Comparison of ENCODE assay signal across 19 cellular contexts in genomic region chr1:202201266-202201665, GRCh38. TPM values are rescaled to one million over a fixed set of nuclear protein-coding genes. Genes with fewer than 3 reads are reported as not detected.
DNase-seq lines count a peak whose midpoint lies in the region; ATAC-seq and TF ChIP-seq lines count a peak whose summit lies in the region.
"Had no signal": no experiment of that assay in that cellular context is flagged by ENCODE, and none has a peak within 500 bp of the region (broad histone marks: within the 10 kb centered on the region; RNA-seq: fewer than 3 reads in every experiment).

No MANE protein-coding gene starts in this region.

- WGBS in testis, 2 donors: 74 to 96% methylated on average over 3 of the region's 3 CpGs

- CTCF ChIA-PET in T-cell (lab: Charles Lee): interaction anchor here (0.5 to 0.8 kb wide), 3 partner anchors 9 to 46 kb away, joined by 3 to 5 read pairs (median 3); no protein-coding TSS in a partner anchor
- CTCF ChIA-PET in naive thymus-derived CD4-positive, alpha-beta T cell (lab: Charles Lee): interaction anchor here (2.0 kb wide), 1 partner anchor 17 kb away, joined by 5 read pairs; no protein-coding TSS in a partner anchor

- no peaks in the 10 kb centered on the region for H3K9me3 ChIP-seq in right atrium auricular region
- H3K9me3 ChIP-seq in naive thymus-derived CD4-positive, alpha-beta T cell (ENCODE audit: control insufficient read depth in 2 of 3, low read length in 3 of 3): no peaks in the 10 kb centered on the region
- no peaks in the 10 kb centered on the region for H3K9me3 ChIP-seq in testis
- H3K9me3 ChIP-seq: Peyer's patch had no signal

- no peak overlapping the region for H3K4me3 ChIP-seq in right atrium auricular region
- H3K4me3 ChIP-seq in naive thymus-derived CD4-positive, alpha-beta T cell (ENCODE audit: low read length): no peak overlapping the region
- H3K4me3 ChIP-seq in testis: no peak overlapping the region
- H3K4me3 ChIP-seq in H7 (ENCODE audit: insufficient read depth, low read depth, low read length): no peak overlapping the region
- H3K4me3 ChIP-seq: Peyer's patch had no signal

- H3K27me3 Mint-ChIP-seq in T-cell: peaks cover 0 to 5% of the 10 kb centered on the region in 2 donors
- H3K27me3 Mint-ChIP-seq in naive thymus-derived CD4-positive, alpha-beta T cell: peaks cover 0 to 27% (median 0%) of the 10 kb centered on the region in 5 donors

- no peaks in the 10 kb centered on the region for H3K36me3 Mint-ChIP-seq in T-cell
- H3K36me3 Mint-ChIP-seq in naive thymus-derived CD4-positive, alpha-beta T cell: no peaks in the 10 kb centered on the region

- POLR2A ChIA-PET in T-cell (lab: Charles Lee): no interaction called here
- POLR2A ChIA-PET in naive thymus-derived CD4-positive, alpha-beta T cell (lab: Charles Lee): no interaction called here

- H3K4me3 Mint-ChIP-seq in T-cell: no peak overlapping the region
- peak overlapping the region in 1 of 10 donors; percentile 17 for H3K4me3 Mint-ChIP-seq in naive thymus-derived CD4-positive, alpha-beta T cell
- H3K4me3 Mint-ChIP-seq: B cell had no signal

- H3K4me1 Mint-ChIP-seq in T-cell: peaks cover 38 to 45% (median 40%) of the 10 kb centered on the region in 3 donors
- peaks cover 9 to 59% (median 31%) of the 10 kb centered on the region in 7 donors for H3K4me1 Mint-ChIP-seq in naive thymus-derived CD4-positive, alpha-beta T cell

- DNase-seq in right atrium auricular region (ENCODE audit: low spot score) (no peak), left cardiac atrium (no peak), T-cell (no peak), testis (no peak), H7 (no peak), activated T-cell treated with anti-CD3 and anti-CD28 coated beads for 4 hours (no peak)
- DNase-seq in naive thymus-derived CD4-positive, alpha-beta T cell: no peak
- DNase-seq: COR-L47, DMS153, IMR-90, NCI-H1417, NCI-H1930, NCI-H2171 treated with DMSO at 0.1 percent for 48 hours, NCI-H510A, NCI-H82, Peyer's patch, SHP77 treated with DMSO at 0.1 percent for 48 hours had no signal

- H3K27ac Mint-ChIP-seq in T-cell: peak overlapping the region in 1 of 2 donors; percentile 72
- peak overlapping the region in 4 of 9 donors; percentile 1 to 39 (median 26) for H3K27ac Mint-ChIP-seq in naive thymus-derived CD4-positive, alpha-beta T cell
- H3K27ac Mint-ChIP-seq: B cell had no signal

- H3K36me3 ChIP-seq in right atrium auricular region: no peaks in the 10 kb centered on the region
- no peaks in the 10 kb centered on the region for H3K36me3 ChIP-seq in naive thymus-derived CD4-positive, alpha-beta T cell (ENCODE audit: control insufficient read depth in 2 of 3, insufficient read depth in 3 of 3, low read length in 3 of 3)
- no peaks in the 10 kb centered on the region for H3K36me3 ChIP-seq in testis (ENCODE audit: low read depth, missing control alignments)
- H3K36me3 ChIP-seq in H7 (replicated peaks; ENCODE audit: control insufficient read depth, insufficient read depth, low read length): no peaks in the 10 kb centered on the region
- H3K36me3 ChIP-seq: Peyer's patch had no signal

- TF ChIP-seq CTCF in right atrium auricular region (IDR thresholded peaks at IDR 0.05) (no peak), testis (IDR thresholded peaks at IDR 0.05) (no peak)

- TF ChIP-seq POLR2A in testis (IDR thresholded peaks at IDR 0.05): no peak

- ATAC-seq in left cardiac atrium (no peak), T-cell (replicated peaks in 1 of 4) (peak; percentile 35 to 55 (median 40))
- ATAC-seq in naive thymus-derived CD4-positive, alpha-beta T cell: peak; percentile 38

- no peaks in the 10 kb centered on the region for H3K27me3 ChIP-seq in right atrium auricular region
- no peaks in the 10 kb centered on the region for H3K27me3 ChIP-seq in naive thymus-derived CD4-positive, alpha-beta T cell (ENCODE audit: control insufficient read depth in 2 of 2, insufficient read depth in 2 of 2, low read length in 2 of 2)
- H3K27me3 ChIP-seq in testis: no peaks in the 10 kb centered on the region
- peaks cover under 1% of the 10 kb centered on the region; the same call in 1 of the 2 replicates for H3K27me3 ChIP-seq in H7 (ENCODE audit: control insufficient read depth, insufficient read depth, low read length)
- H3K27me3 ChIP-seq: Peyer's patch had no signal

- peak overlapping the region; percentile 72 to 92 for H3K27ac ChIP-seq in right atrium auricular region
- no peak overlapping the region for H3K27ac ChIP-seq in naive thymus-derived CD4-positive, alpha-beta T cell (ENCODE audit: low read depth, low read length)
- no peak overlapping the region for H3K27ac ChIP-seq in testis
- H3K27ac ChIP-seq: Peyer's patch had no signal

- peaks cover 0 to 47% of the 10 kb centered on the region in 2 donors for H3K4me1 ChIP-seq in right atrium auricular region
- H3K4me1 ChIP-seq in naive thymus-derived CD4-positive, alpha-beta T cell (ENCODE audit: control insufficient read depth in 2 of 2, insufficient read depth in 2 of 2, low read length in 2 of 2): peaks cover 6 to 59% of the 10 kb centered on the region in 2 donors
- H3K4me1 ChIP-seq in testis: no peaks in the 10 kb centered on the region

- H3K9me3 Mint-ChIP-seq in T-cell: no peaks in the 10 kb centered on the region
- no peaks in the 10 kb centered on the region for H3K9me3 Mint-ChIP-seq in naive thymus-derived CD4-positive, alpha-beta T cell

- intact Hi-C loops in left cardiac atrium (cut with DNase I): no loop called here
- intact Hi-C loops in naive thymus-derived CD4-positive, alpha-beta T cell (cut with micrococcal nuclease): no loop called here
- intact Hi-C loops in testis (cut with DNase I; ENCODE audit: low total_unique reads): no loop called here

RNA-seq across cellular contexts. Expression of gene LGR6, which starts 7.7 kb away (rescaled TPM):
- total RNA-seq in right atrium auricular region (10 to 100 TPM in 1 of 2 donors, 1 to 10 TPM in 1; 5.5 to 17.0 TPM), left cardiac atrium (1 to 10 TPM; 6.0 to 6.1 TPM), T-cell (10 to 100 TPM in 1 of 5 donors, 1 to 10 TPM in 3, under 1 TPM in 1; 0.58 to 13.1 (median 1.8) TPM), testis (1 to 10 TPM; 8.1 to 8.3 TPM)
- total RNA-seq in naive thymus-derived CD4-positive, alpha-beta T cell: 1 to 10 TPM in 1 of 5 experiments, under 1 TPM in 3, not detected in 1; 0.16 to 5.8 (median 0.67) TPM
- polyA plus RNA-seq in naive thymus-derived CD4-positive, alpha-beta T cell: under 1 TPM; 0.22 to 0.29 TPM
- 18.4 TPM for polyA plus RNA-seq in testis (ENCODE audit: insufficient read depth, low read depth, low replicate concordance)
- total RNA-seq in H7 (2014; rRNA removed; shearing (Covaris generic)): 0.24 and 0.41 TPM in 2 replicates
- total RNA-seq: B cell, IMR-90, LHCN-M2 had no signal
- polyA plus RNA-seq: IMR-90 had no signal

RNA-seq across cellular contexts. Expression of gene PTPN7, which starts 40.9 kb away (rescaled TPM):
- under 1 TPM; 0.41 to 0.63 TPM for total RNA-seq in right atrium auricular region
- 1 to 10 TPM; 1.3 to 1.9 TPM for total RNA-seq in left cardiac atrium
- 100 to 1,000 TPM in 1 of 5 donors, 10 to 100 TPM in 4; 67.1 to 124 (median 71.7) TPM for total RNA-seq in T-cell
- 100 to 1,000 TPM in 2 of 5 experiments, 10 to 100 TPM in 3; 43.2 to 258 (median 97.0) TPM for total RNA-seq in naive thymus-derived CD4-positive, alpha-beta T cell
- 10 to 100 TPM; 40.4 to 78.6 TPM for polyA plus RNA-seq in naive thymus-derived CD4-positive, alpha-beta T cell
- total RNA-seq in testis: 100 to 1,000 TPM in 1 of 2 donors, 10 to 100 TPM in 1; 84.1 to 119 TPM
- 43.0 TPM for polyA plus RNA-seq in testis (ENCODE audit: insufficient read depth, low read depth, low replicate concordance)
- total RNA-seq in H7 (2014; rRNA removed; shearing (Covaris generic)): 0.24 and 0.55 TPM in 2 replicates
- total RNA-seq: IMR-90, LHCN-M2 had no signal

RNA-seq across cellular contexts. Expression of gene ARL8A, which starts 56.7 kb away (rescaled TPM):
- 10 to 100 TPM; 30.8 to 41.6 TPM for total RNA-seq in right atrium auricular region
- total RNA-seq in left cardiac atrium: 10 to 100 TPM; 55.6 to 79.8 TPM
- 10 to 100 TPM; 37.8 to 70.2 (median 50.9) TPM for total RNA-seq in T-cell
- 10 to 100 TPM; 38.2 to 99.4 (median 54.3) TPM for total RNA-seq in naive thymus-derived CD4-positive, alpha-beta T cell
- polyA plus RNA-seq in naive thymus-derived CD4-positive, alpha-beta T cell: 1 to 10 TPM; 5.5 to 6.3 TPM
- 10 to 100 TPM; 63.9 to 80.8 TPM for total RNA-seq in testis
- 46.9 TPM for polyA plus RNA-seq in testis (ENCODE audit: insufficient read depth, low read depth, low replicate concordance)
- total RNA-seq in H7 (2014; rRNA removed; shearing (Covaris generic)): 50.3 and 55.1 TPM in 2 replicates

Comparison
In these comparisons a context has a peak if more than half of its experiments do, and no peak if none do; other contexts are left out.
1. H3K27ac ChIP-seq: peak in right atrium auricular region (2 of 2); none in naive thymus-derived CD4-positive, alpha-beta T cell (single experiment) and testis (0 of 2).
2. ATAC-seq: peak in T-cell (4 of 4) and naive thymus-derived CD4-positive, alpha-beta T cell (single experiment); none in left cardiac atrium (0 of 2).
3. RNA of gene PTPN7, which starts 40.9 kb away (total RNA-seq): 84.1 to 119 TPM in testis, 43.2 to 258 TPM in naive thymus-derived CD4-positive, alpha-beta T cell and 67.1 to 124 TPM in T-cell; 1.3 to 1.9 TPM in left cardiac atrium, 0.41 to 0.63 TPM in right atrium auricular region and 0.24 to 0.55 TPM in H7; every median in the first group is over 10 times any median in the second.